8 cellular contexts compared by ENCODE assay signal in the genomic region with DNA sequence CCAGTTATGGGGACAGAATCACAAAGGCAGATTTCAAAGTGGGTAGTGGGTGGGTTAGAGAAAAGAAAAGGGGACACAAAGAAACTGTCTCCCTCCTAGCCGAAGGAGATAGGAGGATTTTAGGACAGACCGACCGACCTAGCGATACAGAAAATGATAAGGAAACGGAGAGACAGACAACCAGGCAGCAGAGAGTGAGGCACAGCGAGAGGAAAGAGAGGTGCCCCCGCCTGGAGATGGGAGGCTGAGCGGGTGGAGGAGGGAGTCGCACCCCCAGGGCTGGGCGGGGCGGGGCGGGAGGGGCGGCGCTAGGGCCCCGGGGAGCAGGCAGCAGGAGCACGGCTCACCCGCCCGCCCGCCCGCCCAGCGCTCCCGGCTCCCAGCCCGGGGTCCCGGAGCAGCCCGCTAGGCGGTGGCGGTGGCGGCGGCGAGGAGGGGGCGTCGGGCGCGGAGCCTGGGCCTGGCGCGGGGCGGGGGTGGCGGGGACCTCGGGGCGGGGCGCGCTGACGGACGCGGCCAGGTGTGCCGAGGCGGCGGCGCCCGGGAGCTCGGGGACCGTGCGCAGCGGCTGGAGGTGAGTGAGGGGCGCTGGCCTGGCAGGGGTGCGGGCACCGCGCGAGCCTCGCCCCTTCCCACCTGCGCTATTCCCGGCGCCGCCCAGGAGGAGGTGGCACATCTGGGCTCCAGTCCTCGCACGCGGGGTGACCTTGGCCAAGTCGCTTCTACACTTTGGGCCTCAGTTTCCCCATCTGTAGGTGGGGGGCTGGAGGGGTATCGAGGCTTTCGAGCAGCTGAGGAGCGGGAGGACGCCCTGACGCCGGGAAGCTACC. TPM values are rescaled to one million over a fixed set of nuclear protein-coding genes. Genes with fewer than 3 reads are reported as not detected.
DNase-seq lines count a peak whose midpoint lies in the region; ATAC-seq and TF ChIP-seq lines count a peak whose summit lies in the region.

No MANE protein-coding gene starts in this region.

- ATAC-seq in HG02981 (IDR thresholded peaks at IDR 0.05; ENCODE audit: unreplicated experiment) = peak; percentile 30
- peak; percentile 64 for ATAC-seq in activated CD4-positive, alpha-beta T cell treated with anti-CD3 and anti-CD28 coated beads for 36 hours
- peak; percentile 66 for ATAC-seq in effector memory CD8-positive, alpha-beta T cell (replicated peaks)

- peaks cover 61% of the 10 kb centered on the region for H3K4me1 ChIP-seq in mucosa of stomach (ENCODE audit: control insufficient read depth, insufficient read depth, low read length)

- no peaks in the 10 kb centered on the region for H3K9me3 Mint-ChIP-seq in activated CD4-positive, alpha-beta T cell treated with anti-CD3 and anti-CD28 coated beads for 36 hours (ENCODE audit: low read depth)
- H3K9me3 Mint-ChIP-seq in effector memory CD8-positive, alpha-beta T cell = no peaks in the 10 kb centered on the region
- H3K9me3 Mint-ChIP-seq in type B pancreatic cell = no peaks in the 10 kb centered on the region

- in situ Hi-C loops in GM13976 (cut with MboI; ENCODE audit: low sequenced_read_pairs, unreplicated experiment) = no loop called here
- in situ Hi-C loops in KBM-7 (cut with MboI; ENCODE audit: low pct_unique_long_range_greater_than_20kb, low sequenced_read_pairs) = no loop called here

- DNase-seq in GM13976 (ENCODE audit: low spot score) = peak; percentile 86
- DNase-seq in activated CD4-positive, alpha-beta T cell treated with anti-CD3 and anti-CD28 coated beads for 36 hours = peak; percentile 62
- no peak for DNase-seq in effector memory CD8-positive, alpha-beta T cell
- no peak for DNase-seq in type B pancreatic cell (ENCODE audit: extremely low spot score, unreplicated experiment)
- no peak for DNase-seq in H4 (ENCODE audit: low spot score)
- DNase-seq in KBM-7 = no peak

- peak overlapping the region; percentile 92 for H3K9ac ChIP-seq in mucosa of stomach (ENCODE audit: low read length)

- H3K36me3 Mint-ChIP-seq in activated CD4-positive, alpha-beta T cell treated with anti-CD3 and anti-CD28 coated beads for 36 hours (ENCODE audit: low read depth) = no peaks in the 10 kb centered on the region
- no peaks in the 10 kb centered on the region for H3K36me3 Mint-ChIP-seq in effector memory CD8-positive, alpha-beta T cell (ENCODE audit: insufficient read depth)
- peaks cover 4% of the 10 kb centered on the region for H3K36me3 Mint-ChIP-seq in type B pancreatic cell

- peaks cover 6% of the 10 kb centered on the region for H3K27me3 ChIP-seq in mucosa of stomach (ENCODE audit: control insufficient read depth, insufficient read depth, low read length)

- H3K36me3 ChIP-seq in mucosa of stomach (ENCODE audit: control insufficient read depth, insufficient read depth, low read length) = no peaks in the 10 kb centered on the region

- intact Hi-C loops in activated CD4-positive, alpha-beta T cell treated with anti-CD3 and anti-CD28 coated beads for 36 hours (cut with DNase I, micrococcal nuclease) = loop anchor here in 1 of 2 experiments (2.0 kb wide), 1 partner anchor 32 kb away; no protein-coding TSS in a partner anchor

- peak overlapping the region; percentile 74 for H3K4me3 Mint-ChIP-seq in activated CD4-positive, alpha-beta T cell treated with anti-CD3 and anti-CD28 coated beads for 36 hours
- peak overlapping the region; percentile 75 to 82 for H3K4me3 Mint-ChIP-seq in effector memory CD8-positive, alpha-beta T cell
- H3K4me3 Mint-ChIP-seq in type B pancreatic cell = peak overlapping the region; percentile 89

- no peak overlapping the region for H3K27ac Mint-ChIP-seq in activated CD4-positive, alpha-beta T cell treated with anti-CD3 and anti-CD28 coated beads for 36 hours
- peak overlapping the region in 1 of 2 donors; percentile 13 for H3K27ac Mint-ChIP-seq in effector memory CD8-positive, alpha-beta T cell
- H3K27ac Mint-ChIP-seq in type B pancreatic cell = peak overlapping the region; percentile 56

- POLR2A ChIA-PET in activated CD4-positive, alpha-beta T cell treated with anti-CD3 and anti-CD28 coated beads for 36 hours (lab: Charles Lee) = interaction anchor here (1.0 kb wide), 1 partner anchor 31 kb away, joined by 3 read pairs; no protein-coding TSS in a partner anchor

- no peaks in the 10 kb centered on the region for H3K9me3 ChIP-seq in mucosa of stomach (ENCODE audit: control insufficient read depth, low read length)

- TF ChIP-seq CTCF in GM13976 (IDR thresholded peaks at IDR 0.05; ENCODE audit: borderline replicate concordance, control extremely low read depth, extremely low read depth, insufficient read depth, missing control alignments) (no peak), type B pancreatic cell (conservative IDR thresholded peaks at IDR 0.05) (peak; percentile 41)

- H3K27me3 Mint-ChIP-seq in activated CD4-positive, alpha-beta T cell treated with anti-CD3 and anti-CD28 coated beads for 36 hours = peaks cover 11% of the 10 kb centered on the region
- H3K27me3 Mint-ChIP-seq in effector memory CD8-positive, alpha-beta T cell = peaks cover 38 to 51% of the 10 kb centered on the region in 2 donors
- peaks cover 18% of the 10 kb centered on the region for H3K27me3 Mint-ChIP-seq in type B pancreatic cell

- peaks cover 20% of the 10 kb centered on the region for H3K4me1 Mint-ChIP-seq in activated CD4-positive, alpha-beta T cell treated with anti-CD3 and anti-CD28 coated beads for 36 hours
- H3K4me1 Mint-ChIP-seq in effector memory CD8-positive, alpha-beta T cell (ENCODE audit: low read depth in 2 of 2) = peaks cover 9 to 10% of the 10 kb centered on the region in 2 donors
- peaks cover 40% of the 10 kb centered on the region for H3K4me1 Mint-ChIP-seq in type B pancreatic cell (ENCODE audit: unreplicated experiment)

- peak overlapping the region; percentile 84 for H3K4me3 ChIP-seq in mucosa of stomach (ENCODE audit: low read length)

- CTCF ChIA-PET in activated CD4-positive, alpha-beta T cell treated with anti-CD3 and anti-CD28 coated beads for 36 hours (lab: Charles Lee) = no interaction called here

RNA-seq across cellular contexts. Expression of gene SYNPO, which starts 15.9 kb away (rescaled TPM):
- under 1 TPM; 0.11 to 0.14 TPM for total RNA-seq in activated CD4-positive, alpha-beta T cell treated with anti-CD3 and anti-CD28 coated beads for 36 hours
- 2.8 and 24.5 TPM in 2 replicates for total RNA-seq in type B pancreatic cell (ENCODE audit: low replicate concordance)
- 4.3 and 7.1 TPM in 2 replicates for total RNA-seq in H4 (2014; rRNA removed; shearing (Covaris generic))

RNA-seq across cellular contexts. Expression of gene MYOZ3, which starts 36.5 kb away (rescaled TPM):
- total RNA-seq in activated CD4-positive, alpha-beta T cell treated with anti-CD3 and anti-CD28 coated beads for 36 hours = under 1 TPM; 0.30 to 0.32 TPM
- total RNA-seq in type B pancreatic cell (ENCODE audit: low replicate concordance) = 0.17 and 6.1 TPM in 2 replicates
- not detected in 2 replicates for total RNA-seq in H4 (2014; rRNA removed; shearing (Covaris generic))

Comparison
In these comparisons a context has a peak if more than half of its experiments do, and no peak if none do; other contexts are left out.
1. DNase-seq: peak in GM13976 (single experiment) and activated CD4-positive, alpha-beta T cell treated with anti-CD3 and anti-CD28 coated beads for 36 hours (single experiment); none in effector memory CD8-positive, alpha-beta T cell (0 of 3), type B pancreatic cell (single experiment), H4 (single experiment) and KBM-7 (single experiment).
2. Peak in every context shown above with its lines, with median percentiles within 50 percentile points of each other: ATAC-seq and H3K4me3 Mint-ChIP-seq.